In the genomic region with DNA sequence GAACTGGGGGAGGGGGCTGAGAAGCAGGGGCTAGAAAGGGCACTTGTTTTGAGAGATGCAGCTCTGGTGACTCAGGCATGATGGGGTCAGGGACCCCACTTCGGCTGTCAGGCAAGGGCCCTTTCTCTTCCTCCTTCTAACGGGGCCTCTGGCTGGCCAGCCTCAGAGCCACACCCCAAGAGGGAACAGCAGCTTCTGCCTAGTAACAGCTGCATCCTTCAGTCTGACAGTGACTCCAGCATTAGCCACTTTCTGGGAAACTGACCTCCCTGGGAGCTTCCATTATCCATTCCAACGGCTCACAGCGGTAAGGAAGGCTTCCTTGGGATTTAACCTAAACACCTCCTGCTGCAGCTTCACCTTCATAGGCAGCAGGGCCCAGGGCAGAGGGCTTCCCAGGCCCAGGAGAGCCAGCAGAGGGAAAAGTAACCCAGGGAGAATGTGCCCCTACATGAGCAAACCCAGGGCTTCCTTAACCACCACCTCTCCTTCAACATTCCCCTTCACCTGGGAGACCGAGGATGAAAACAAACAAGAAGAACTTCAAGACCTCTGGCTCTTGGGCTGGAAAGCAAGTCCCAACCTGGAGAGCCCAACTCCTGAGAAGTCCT, we compare ENCODE assay signal across 9 cellular contexts. TPM values are rescaled to one million over a fixed set of nuclear protein-coding genes. Genes with fewer than 3 reads are reported as not detected.
DNase-seq lines count a peak whose midpoint lies in the region; ATAC-seq and TF ChIP-seq lines count a peak whose summit lies in the region.
"Had no signal": no experiment of that assay in that cellular context is flagged by ENCODE, and none has a peak within 500 bp of the region (broad histone marks: within the 10 kb centered on the region; RNA-seq: fewer than 3 reads in every experiment).

No MANE protein-coding gene starts in this region.

- ATAC-seq in Right ventricle myocardium superior (ENCODE audit: poor library complexity): peak; percentile 6
- ATAC-seq in activated T-cell treated with anti-CD3 and anti-CD28 coated beads, Interleukin-2, amount 50 U/mL, for 4 hours: no peak

- H3K36me3 Mint-ChIP-seq in dendritic cell treated with granulocyte-macrophage colony-stimulating factor and Interleukin-4, amounts not matched to agents 40 ng/mL and 50 ng/mL, for 4 days (ENCODE audit: low read depth): peaks cover 35% of the 10 kb centered on the region
- H3K36me3 Mint-ChIP-seq in mesothelial cell of epicardium: peaks cover 3% of the 10 kb centered on the region
- H3K36me3 Mint-ChIP-seq in activated T-cell treated with anti-CD3 and anti-CD28 coated beads, Interleukin-2, amount 50 U/mL, for 4 hours (ENCODE audit: insufficient read depth): peaks cover 2% of the 10 kb centered on the region
- peaks cover 3% of the 10 kb centered on the region for H3K36me3 Mint-ChIP-seq in activated naive CD4-positive, alpha-beta T cell treated with anti-CD3 and anti-CD28 coated beads, Interleukin-2, amount 10 ng/mL, durations not matched to agents 7 days and 5 days

- no peak overlapping the region for H3K4me3 ChIP-seq in vagina

- intact Hi-C loops in Right ventricle myocardium superior (cut with DNase I): no loop called here
- intact Hi-C loops in cardiac septum (cut with DNase I): no loop called here
- intact Hi-C loops in dendritic cell treated with granulocyte-macrophage colony-stimulating factor and Interleukin-4, amounts not matched to agents 40 ng/mL and 50 ng/mL, for 4 days (cut with micrococcal nuclease): loop anchor here (5.0 kb wide), 1 partner anchor 43 kb away; no protein-coding TSS in a partner anchor
- intact Hi-C loops in vagina (cut with DNase I): no loop called here

- no peaks in the 10 kb centered on the region for H3K27me3 ChIP-seq in vagina

- H3K4me3 Mint-ChIP-seq in dendritic cell treated with granulocyte-macrophage colony-stimulating factor and Interleukin-4, amounts not matched to agents 40 ng/mL and 50 ng/mL, for 4 days: peak overlapping the region; percentile 85
- peak overlapping the region; percentile 22 for H3K4me3 Mint-ChIP-seq in mesothelial cell of epicardium
- H3K4me3 Mint-ChIP-seq in activated T-cell treated with anti-CD3 and anti-CD28 coated beads, Interleukin-2, amount 50 U/mL, for 4 hours: no peak overlapping the region
- no peak overlapping the region for H3K4me3 Mint-ChIP-seq in activated naive CD4-positive, alpha-beta T cell treated with anti-CD3 and anti-CD28 coated beads, Interleukin-2, amount 10 ng/mL, durations not matched to agents 7 days and 5 days

- peak overlapping the region; percentile 100 for H3K27ac Mint-ChIP-seq in dendritic cell treated with granulocyte-macrophage colony-stimulating factor and Interleukin-4, amounts not matched to agents 40 ng/mL and 50 ng/mL, for 4 days
- no peak overlapping the region for H3K27ac Mint-ChIP-seq in mesothelial cell of epicardium
- no peak overlapping the region for H3K27ac Mint-ChIP-seq in activated naive CD4-positive, alpha-beta T cell treated with anti-CD3 and anti-CD28 coated beads, Interleukin-2, amount 10 ng/mL, durations not matched to agents 7 days and 5 days

- CTCF ChIA-PET in activated naive CD4-positive, alpha-beta T cell treated with anti-CD3 and anti-CD28 coated beads, Interleukin-2, amount 10 ng/mL, durations not matched to agents 7 days and 5 days (lab: Charles Lee): interaction anchor here (1.0 kb wide), 2 partner anchors 14 to 48 kb away, joined by 3 read pairs; no protein-coding TSS in a partner anchor

- H3K4me1 ChIP-seq in vagina: peaks cover 71% of the 10 kb centered on the region

- DNase-seq in Right ventricle myocardium superior (peak; percentile 70), cardiac septum (ENCODE audit: low spot score) (no peak), mesothelial cell of epicardium (ENCODE audit: low spot score in 2 of 2, unreplicated experiment in 2 of 2) (no peak), vagina (ENCODE audit: extremely low spot score in 2 of 2) (no peak), NCI-H524 (lab: John Stamatoyannopoulos, UW) (no peak)
- DNase-seq in activated T-cell treated with anti-CD3 and anti-CD28 coated beads, Interleukin-2, amount 50 U/mL, for 4 hours: no peak
- no peak for DNase-seq in activated naive CD4-positive, alpha-beta T cell treated with anti-CD3 and anti-CD28 coated beads, Interleukin-2, amount 10 ng/mL, durations not matched to agents 7 days and 5 days
- DNase-seq: NCI-H1694 treated with DMSO at 0.1 percent for 48 hours had no signal

- H3K27ac ChIP-seq in vagina: peak overlapping the region; percentile 71

- TF ChIP-seq CTCF in mesothelial cell of epicardium (IDR thresholded peaks at IDR 0.05; ENCODE audit: unreplicated experiment) (no peak), vagina (IDR thresholded peaks at IDR 0.05) (no peak)

- no peak for TF ChIP-seq POLR2A in vagina (IDR thresholded peaks at IDR 0.05)

- no peaks in the 10 kb centered on the region for H3K27me3 Mint-ChIP-seq in dendritic cell treated with granulocyte-macrophage colony-stimulating factor and Interleukin-4, amounts not matched to agents 40 ng/mL and 50 ng/mL, for 4 days
- no peaks in the 10 kb centered on the region for H3K27me3 Mint-ChIP-seq in mesothelial cell of epicardium (ENCODE audit: low read depth)
- no peaks in the 10 kb centered on the region for H3K27me3 Mint-ChIP-seq in activated T-cell treated with anti-CD3 and anti-CD28 coated beads, Interleukin-2, amount 50 U/mL, for 4 hours (ENCODE audit: low read depth)
- peaks cover 22% of the 10 kb centered on the region for H3K27me3 Mint-ChIP-seq in activated naive CD4-positive, alpha-beta T cell treated with anti-CD3 and anti-CD28 coated beads, Interleukin-2, amount 10 ng/mL, durations not matched to agents 7 days and 5 days

- peaks cover 84% of the 10 kb centered on the region for H3K4me1 Mint-ChIP-seq in dendritic cell treated with granulocyte-macrophage colony-stimulating factor and Interleukin-4, amounts not matched to agents 40 ng/mL and 50 ng/mL, for 4 days (ENCODE audit: low read depth)
- peaks cover 28% of the 10 kb centered on the region for H3K4me1 Mint-ChIP-seq in mesothelial cell of epicardium
- peaks cover 44% of the 10 kb centered on the region for H3K4me1 Mint-ChIP-seq in activated T-cell treated with anti-CD3 and anti-CD28 coated beads, Interleukin-2, amount 50 U/mL, for 4 hours (ENCODE audit: low read depth)
- H3K4me1 Mint-ChIP-seq in activated naive CD4-positive, alpha-beta T cell treated with anti-CD3 and anti-CD28 coated beads, Interleukin-2, amount 10 ng/mL, durations not matched to agents 7 days and 5 days: peaks cover 40% of the 10 kb centered on the region

- no peaks in the 10 kb centered on the region for H3K9me3 ChIP-seq in vagina

- no peaks in the 10 kb centered on the region for H3K36me3 ChIP-seq in vagina

- no peaks in the 10 kb centered on the region for H3K9me3 Mint-ChIP-seq in dendritic cell treated with granulocyte-macrophage colony-stimulating factor and Interleukin-4, amounts not matched to agents 40 ng/mL and 50 ng/mL, for 4 days
- H3K9me3 Mint-ChIP-seq in mesothelial cell of epicardium: no peaks in the 10 kb centered on the region
- no peaks in the 10 kb centered on the region for H3K9me3 Mint-ChIP-seq in activated T-cell treated with anti-CD3 and anti-CD28 coated beads, Interleukin-2, amount 50 U/mL, for 4 hours
- H3K9me3 Mint-ChIP-seq in activated naive CD4-positive, alpha-beta T cell treated with anti-CD3 and anti-CD28 coated beads, Interleukin-2, amount 10 ng/mL, durations not matched to agents 7 days and 5 days: no peaks in the 10 kb centered on the region

RNA-seq across cellular contexts. Expression of a gene that starts 2.7 kb away (rescaled TPM):
- total RNA-seq in Right ventricle myocardium superior: 29.0 TPM
- 26.5 TPM for total RNA-seq in cardiac septum
- total RNA-seq in mesothelial cell of epicardium: 42.2 to 44.4 TPM (median 44.4 TPM) in 3 replicates
- 15.7 TPM for total RNA-seq in vagina
- total RNA-seq in activated T-cell treated with anti-CD3 and anti-CD28 coated beads, Interleukin-2, amount 50 U/mL, for 4 hours: 1 to 10 TPM; 6.3 to 7.7 (median 6.8) TPM

RNA-seq across cellular contexts. Expression of a gene that starts 17.4 kb away (rescaled TPM):
- total RNA-seq in Right ventricle myocardium superior (2.4 TPM), cardiac septum (2.6 TPM), mesothelial cell of epicardium (5.3 to 5.7 TPM (median 5.6 TPM) in 3 replicates), vagina (2.7 TPM)
- total RNA-seq in activated T-cell treated with anti-CD3 and anti-CD28 coated beads, Interleukin-2, amount 50 U/mL, for 4 hours: 1 to 10 TPM; 4.2 to 6.0 (median 4.3) TPM

Comparison
In these comparisons a context has a peak if more than half of its experiments do, and no peak if none do; other contexts are left out.
1. H3K4me3 Mint-ChIP-seq: peak in dendritic cell treated with granulocyte-macrophage colony-stimulating factor and Interleukin-4, amounts not matched to agents 40 ng/mL and 50 ng/mL, for 4 days (single experiment) and mesothelial cell of epicardium (single experiment); none in activated T-cell treated with anti-CD3 and anti-CD28 coated beads, Interleukin-2, amount 50 U/mL, for 4 hours (single experiment) and activated naive CD4-positive, alpha-beta T cell treated with anti-CD3 and anti-CD28 coated beads, Interleukin-2, amount 10 ng/mL, durations not matched to agents 7 days and 5 days (single experiment).